15 cellular contexts compared by ENCODE assay signal in the genomic region with DNA sequence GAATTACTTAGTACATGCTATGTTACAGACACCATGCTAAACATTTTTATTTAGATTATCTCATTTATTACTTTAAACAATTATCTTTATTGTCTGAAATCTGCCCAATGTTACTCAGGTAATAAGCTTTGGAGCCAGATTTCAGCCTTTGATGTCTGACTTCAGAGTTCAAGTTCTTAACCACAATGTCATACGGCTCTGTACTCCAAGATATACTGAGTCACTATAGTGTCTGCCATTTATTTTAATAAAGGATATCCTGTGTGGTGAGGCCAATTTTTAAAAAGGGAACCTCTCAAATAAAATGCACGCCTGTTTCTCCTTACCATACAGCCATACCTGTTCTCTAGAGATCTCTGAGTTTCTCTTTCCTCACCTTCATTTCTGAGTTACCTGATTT.
"Had no signal": no experiment of that assay in that cellular context is flagged by ENCODE, and none has a peak within 500 bp of the region (broad histone marks: within the 10 kb centered on the region; RNA-seq: fewer than 3 reads in every experiment).

No MANE protein-coding gene starts in this region.

- H3K27me3 ChIP-seq: sigmoid colon, upper lobe of left lung had no signal

- H3K4me3 Mint-ChIP-seq: activated CD4-positive, alpha-beta memory T cell treated with anti-CD3 and anti-CD28 coated beads, Interleukin-2, amount 10 ng/mL, durations not matched to agents 7 days and 5 days; activated naive CD8-positive, alpha-beta T cell treated with anti-CD3 and anti-CD28 coated beads, Interleukin-2, amount 50 U/mL, for 24 hours; activated T-cell treated with anti-CD3 and anti-CD28 coated beads, Interleukin-2, amount 50 U/mL, for 72 hours; brain; nephron progenitor cell had no signal

- H3K4me1 Mint-ChIP-seq: activated CD4-positive, alpha-beta memory T cell treated with anti-CD3 and anti-CD28 coated beads, Interleukin-2, amount 10 ng/mL, durations not matched to agents 7 days and 5 days; activated naive CD8-positive, alpha-beta T cell treated with anti-CD3 and anti-CD28 coated beads, Interleukin-2, amount 50 U/mL, for 24 hours had no signal

- H3K4me3 ChIP-seq: sigmoid colon, upper lobe of left lung had no signal

- H3K9me3 ChIP-seq: sigmoid colon, upper lobe of left lung had no signal

- H3K27ac ChIP-seq: sigmoid colon, upper lobe of left lung had no signal

- H3K36me3 ChIP-seq: sigmoid colon, upper lobe of left lung had no signal

- DNase-seq: activated CD4-positive, alpha-beta memory T cell treated with anti-CD3 and anti-CD28 coated beads, Interleukin-2, amount 10 ng/mL, durations not matched to agents 7 days and 5 days; activated CD8-positive, alpha-beta memory T cell treated with anti-CD3 and anti-CD28 coated beads, Interleukin-2, amount 50 U/mL, for 4 hours; activated naive CD4-positive, alpha-beta T cell; activated naive CD8-positive, alpha-beta T cell treated with anti-CD3 and anti-CD28 coated beads, Interleukin-2, amount 50 U/mL, for 24 hours; activated T-cell treated with anti-CD3 and anti-CD28 coated beads, Interleukin-2, amount 50 U/mL, for 72 hours; dermis blood vessel endothelial cell; erythroblast; hippocampal formation; nephron progenitor cell; sigmoid colon; stimulated activated CD4-positive, alpha-beta T cell treated with anti-CD3 and anti-CD28 coated beads, Interleukin-2, amount 100 ng/mL, for 48 hours; stimulated activated naive CD4-positive, alpha-beta T cell treated with Interleukin-2 at 50 U/mL for 16 hours; T-helper 2 cell; upper lobe of left lung had no signal

- H3K9me3 Mint-ChIP-seq: nephron progenitor cell had no signal

- H3K27ac Mint-ChIP-seq: activated CD4-positive, alpha-beta memory T cell treated with anti-CD3 and anti-CD28 coated beads, Interleukin-2, amount 10 ng/mL, durations not matched to agents 7 days and 5 days; activated naive CD8-positive, alpha-beta T cell treated with anti-CD3 and anti-CD28 coated beads, Interleukin-2, amount 50 U/mL, for 24 hours; activated T-cell treated with anti-CD3 and anti-CD28 coated beads, Interleukin-2, amount 50 U/mL, for 72 hours; brain; nephron progenitor cell had no signal

- H3K4me1 ChIP-seq: sigmoid colon, upper lobe of left lung had no signal

- H3K27me3 Mint-ChIP-seq: activated CD4-positive, alpha-beta memory T cell treated with anti-CD3 and anti-CD28 coated beads, Interleukin-2, amount 10 ng/mL, durations not matched to agents 7 days and 5 days; activated naive CD8-positive, alpha-beta T cell treated with anti-CD3 and anti-CD28 coated beads, Interleukin-2, amount 50 U/mL, for 24 hours had no signal
